Comparison of ENCODE assay signal across 10 cellular contexts in genomic region chr7:24922099-24922773, GRCh38. TPM values are rescaled to one million over a fixed set of nuclear protein-coding genes. Genes with fewer than 3 reads are reported as not detected.
DNase-seq lines count a peak whose midpoint lies in the region; ATAC-seq and TF ChIP-seq lines count a peak whose summit lies in the region.
"Had no signal": no experiment of that assay in that cellular context is flagged by ENCODE, and none has a peak within 500 bp of the region (broad histone marks: within the 10 kb centered on the region; RNA-seq: fewer than 3 reads in every experiment).

No MANE protein-coding gene starts in this region.

- H3F3A ChIP-seq in PC-3 (ENCODE audit: low read length, unreplicated experiment), result no peaks in the 10 kb centered on the region

- in situ Hi-C loops in GM13976 (cut with MboI; ENCODE audit: low sequenced_read_pairs, unreplicated experiment), result no loop called here

- peak; percentile 81 for ATAC-seq in PC-3
- ATAC-seq in HG02678 (IDR thresholded peaks at IDR 0.05; ENCODE audit: unreplicated experiment), result no peak

- BruUV-seq in PC-3 (replicated peaks; lab: Mats Ljungman, UMichigan), result TSS peak; percentile 31

- peak overlapping the region; percentile 24; the same call in 1 of the 2 replicates for H3K9ac ChIP-seq in PC-3 (ENCODE audit: low read length)

- no peaks in the 10 kb centered on the region for H3K9me3 ChIP-seq in PC-3 (ENCODE audit: low read length)
- H3K9me3 ChIP-seq in osteoblast (ENCODE audit: low read depth, low read length), result no peaks in the 10 kb centered on the region
- H3K9me3 ChIP-seq: HAP-1, transverse colon had no signal

- CTCF ChIA-PET in PC-3 (lab: Charles Lee), result no interaction called here

- POLR2A ChIA-PET in PC-3 (lab: Charles Lee; ENCODE audit: unreplicated experiment), result no interaction called here

- H4K20me1 ChIP-seq in PC-3 (ENCODE audit: low read length), result no peaks in the 10 kb centered on the region
- H4K20me1 ChIP-seq in osteoblast (ENCODE audit: insufficient read depth, low read length), result no peaks in the 10 kb centered on the region

- H3K27me3 ChIP-seq in PC-3 (ENCODE audit: low read length) (no peaks in the 10 kb centered on the region), osteoblast (ENCODE audit: insufficient read depth, low read length) (no peaks in the 10 kb centered on the region)
- H3K27me3 ChIP-seq: transverse colon had no signal

- H3K36me3 ChIP-seq in PC-3 (ENCODE audit: low read depth, low read length) (no peaks in the 10 kb centered on the region), osteoblast (ENCODE audit: insufficient read depth, low read length) (no peaks in the 10 kb centered on the region)
- H3K36me3 ChIP-seq: HAP-1, transverse colon had no signal

- no peaks in the 10 kb centered on the region for H3K9me2 ChIP-seq in PC-3 (replicated peaks; ENCODE audit: low read length)

- H3K4me3 ChIP-seq in PC-3 (ENCODE audit: low read length) (peak overlapping the region; percentile 30; the same call in 1 of the 2 replicates), osteoblast (ENCODE audit: insufficient read depth, low read length) (peak overlapping the region; percentile 1)
- H3K4me3 ChIP-seq: HAP-1, transverse colon had no signal

- no peak for TF ChIP-seq CTCF in PC-3 (conservative IDR thresholded peaks at IDR 0.05; ENCODE audit: low read depth, low read length)
- no peak for TF ChIP-seq CTCF in osteoblast (IDR thresholded peaks at IDR 0.05; ENCODE audit: extremely low read depth, low read depth, low read length)
- no peak for TF ChIP-seq CTCF in GM13976 (IDR thresholded peaks at IDR 0.05; ENCODE audit: borderline replicate concordance, control extremely low read depth, extremely low read depth, insufficient read depth, missing control alignments)

- H3K27ac ChIP-seq in PC-3 (ENCODE audit: low read length), result peak overlapping the region; percentile 80
- peak overlapping the region; percentile 20 for H3K27ac ChIP-seq in epithelial cell of prostate
- peak overlapping the region; percentile 79 for H3K27ac ChIP-seq in osteoblast (ENCODE audit: low read depth, low read length)
- H3K27ac ChIP-seq: transverse colon had no signal

- no peak overlapping the region for H2AFZ ChIP-seq in PC-3 (ENCODE audit: low read length)
- H2AFZ ChIP-seq in osteoblast (ENCODE audit: low read length), result peak overlapping the region; percentile 42

- intact Hi-C loops in PC-3 (cut with micrococcal nuclease), result loop anchor here (1.0 to 5.0 kb wide), 2 partner anchors 50 to 101 kb away; no protein-coding TSS in a partner anchor

- DNase-seq in GM03348 (ENCODE audit: low spot score), result peak; percentile 52
- peak; percentile 57 for DNase-seq in PC-3
- no peak for DNase-seq in epithelial cell of prostate (ENCODE audit: low read depth, low spot score)
- DNase-seq in osteoblast (ENCODE audit: insufficient read length, low spot score, missing footprints), result peak; percentile 60
- DNase-seq in GM13976 (ENCODE audit: low spot score), result no peak
- no peak for DNase-seq in SHP77 treated with DMSO at 0.1 percent for 48 hours (lab: John Stamatoyannopoulos, UW)
- DNase-seq: activated CD4-positive, CD25-positive, alpha-beta regulatory T cell treated with anti-CD3 and anti-CD28 coated beads, Interleukin-2, amount 50 U/mL, for 72 hours; transverse colon had no signal

- H3K4me1 ChIP-seq in PC-3 (ENCODE audit: insufficient read depth, low read length) (peaks cover 43% of the 10 kb centered on the region), osteoblast (ENCODE audit: insufficient read depth, low read length) (peaks cover 54% of the 10 kb centered on the region)

- H3K4me2 ChIP-seq in PC-3 (ENCODE audit: low read length) (peak overlapping the region; percentile 78), osteoblast (ENCODE audit: insufficient read depth, low read length) (peak overlapping the region; percentile 74)

- H3K79me2 ChIP-seq in PC-3 (ENCODE audit: low read length) (peaks cover 62% of the 10 kb centered on the region), osteoblast (ENCODE audit: insufficient read depth, low read length) (peaks cover 91% of the 10 kb centered on the region)

RNA-seq across cellular contexts. Expression of gene OSBPL3, which starts 57.7 kb away (rescaled TPM):
- total RNA-seq in PC-3 (2014; rRNA removed) (10.5 and 11.6 TPM in 2 replicates), osteoblast (30.8 and 37.7 TPM in 2 replicates)

Comparison
In these comparisons a context has a peak if more than half of its experiments do, and no peak if none do; other contexts are left out.
1. DNase-seq: peak in GM03348 (single experiment), PC-3 (single experiment) and osteoblast (single experiment); none in epithelial cell of prostate (single experiment), GM13976 (single experiment) and SHP77 treated with DMSO at 0.1 percent for 48 hours (single experiment).
2. H3K27ac ChIP-seq: peak in every context shown above with its lines; median percentile 80 in PC-3; 79 in osteoblast; 20 in epithelial cell of prostate.